8 cellular contexts compared by ENCODE assay signal in genomic region chr15:76973362-76973743, GRCh38. TPM values are rescaled to one million over a fixed set of nuclear protein-coding genes. Genes with fewer than 3 reads are reported as not detected.
DNase-seq lines count a peak whose midpoint lies in the region; ATAC-seq and TF ChIP-seq lines count a peak whose summit lies in the region.

No MANE protein-coding gene starts in this region.

- peak; percentile 70 to 75 for ATAC-seq in activated T-cell treated with anti-CD3 and anti-CD28 coated beads, Interleukin-2, amount 50 U/mL, for 4 hours
- no peak for ATAC-seq in GM19397 (IDR thresholded peaks at IDR 0.05; ENCODE audit: unreplicated experiment)

- CTCF ChIA-PET in GM10248 (lab: Yijun Ruan, JAX), result interaction anchor here (0.8 to 7.4 kb wide), 26 partner anchors 10 to 570 kb away, joined by 3 to 88 read pairs (median 5); partner anchors contain the start of gene PSTPIP1

- intact Hi-C loops in head of caudate nucleus (cut with DNase I), result no loop called here

- TF ChIP-seq CTCF in GM10248 (IDR thresholded peaks at IDR 0.05; ENCODE audit: control extremely low read depth, extremely low read depth, low read depth, missing control alignments), result peak; percentile 65

- no peak overlapping the region for H3K4me3 Mint-ChIP-seq in activated T-cell treated with anti-CD3 and anti-CD28 coated beads, Interleukin-2, amount 50 U/mL, for 4 hours

- H3K4me1 Mint-ChIP-seq in activated T-cell treated with anti-CD3 and anti-CD28 coated beads, Interleukin-2, amount 50 U/mL, for 4 hours (ENCODE audit: low read depth), result peaks cover 15% of the 10 kb centered on the region

- peaks cover 3% of the 10 kb centered on the region for H3K9me3 Mint-ChIP-seq in activated T-cell treated with anti-CD3 and anti-CD28 coated beads, Interleukin-2, amount 50 U/mL, for 4 hours

- no peaks in the 10 kb centered on the region for H3K36me3 Mint-ChIP-seq in activated T-cell treated with anti-CD3 and anti-CD28 coated beads, Interleukin-2, amount 50 U/mL, for 4 hours (ENCODE audit: insufficient read depth)

- POLR2A ChIA-PET in GM10248 (lab: Yijun Ruan, JAX), result no interaction called here

- DNase-seq in GM10248 (ENCODE audit: extremely low spot score) (peak; percentile 66), NCI-H82 treated with DMSO at 0.1 percent for 48 hours (lab: John Stamatoyannopoulos, UW; ENCODE audit: unreplicated experiment) (peak; percentile 34), head of caudate nucleus (peak in 39 of 42 donors; percentile 22 to 78 (median 66)), occipital lobe (lab: John Stamatoyannopoulos, UW) (no peak), NCI-H2107 treated with DMSO at 0.1 percent for 48 hours (lab: John Stamatoyannopoulos, UW; ENCODE audit: unreplicated experiment) (no peak)
- DNase-seq in activated T-cell treated with anti-CD3 and anti-CD28 coated beads, Interleukin-2, amount 50 U/mL, for 4 hours, result peak; percentile 65
- peak; percentile 60 for DNase-seq in stimulated activated CD4-positive, alpha-beta T cell treated with anti-CD3 and anti-CD28 coated beads, Interleukin-12 subunit alpha, Interleukin-12 subunit beta, amount 100 ng/mL, for 4 hours

- no peaks in the 10 kb centered on the region for H3K27me3 Mint-ChIP-seq in activated T-cell treated with anti-CD3 and anti-CD28 coated beads, Interleukin-2, amount 50 U/mL, for 4 hours (ENCODE audit: low read depth)

RNA-seq across cellular contexts. Expression of gene PSTPIP1, which starts 21.6 kb away (rescaled TPM):
- total RNA-seq in activated T-cell treated with anti-CD3 and anti-CD28 coated beads, Interleukin-2, amount 50 U/mL, for 4 hours, result 100 to 1,000 TPM in 1 of 3 donors, 10 to 100 TPM in 2; 85.4 to 130 (median 92.1) TPM
- total RNA-seq in occipital lobe, result 0.62 TPM

RNA-seq across cellular contexts. Expression of gene RCN2, which starts 41.8 kb away (rescaled TPM):
- 10 to 100 TPM; 26.7 to 30.3 (median 27.5) TPM for total RNA-seq in activated T-cell treated with anti-CD3 and anti-CD28 coated beads, Interleukin-2, amount 50 U/mL, for 4 hours
- total RNA-seq in occipital lobe, result 68.0 TPM

Comparison
In these comparisons a context has a peak if more than half of its experiments do, and no peak if none do; other contexts are left out.
1. DNase-seq: peak in GM10248 (single experiment), NCI-H82 treated with DMSO at 0.1 percent for 48 hours (single experiment), activated T-cell treated with anti-CD3 and anti-CD28 coated beads, Interleukin-2, amount 50 U/mL, for 4 hours (single experiment), head of caudate nucleus (39 of 42) and stimulated activated CD4-positive, alpha-beta T cell treated with anti-CD3 and anti-CD28 coated beads, Interleukin-12 subunit alpha, Interleukin-12 subunit beta, amount 100 ng/mL, for 4 hours (single experiment); none in occipital lobe (single experiment) and NCI-H2107 treated with DMSO at 0.1 percent for 48 hours (single experiment).
2. RNA of gene PSTPIP1, which starts 21.6 kb away (total RNA-seq): 85.4 to 130 TPM in activated T-cell treated with anti-CD3 and anti-CD28 coated beads, Interleukin-2, amount 50 U/mL, for 4 hours; 0.62 TPM in occipital lobe (single experiment); every median in the first group is over 10 times any median in the second.